Comparison of ENCODE assay signal across 25 cellular contexts in the genomic region with DNA sequence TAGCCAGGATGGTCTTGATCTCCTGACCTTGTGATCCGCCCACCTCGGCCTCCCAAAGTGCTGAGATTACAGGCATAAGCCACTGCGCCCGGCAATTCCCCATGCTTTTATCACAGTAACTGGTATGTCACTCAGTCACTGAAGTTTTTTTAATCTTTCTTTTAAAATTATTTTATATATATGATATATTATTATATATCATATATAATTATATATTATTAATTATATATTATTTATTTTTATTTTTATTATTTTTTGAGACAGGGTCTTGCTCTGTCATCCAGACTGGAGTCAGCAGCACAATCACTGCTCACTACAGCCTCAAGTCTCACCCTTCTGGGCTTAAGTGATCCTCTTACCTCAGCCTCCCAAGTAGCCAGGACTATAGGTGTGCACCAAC.
"Had no signal": no experiment of that assay in that cellular context is flagged by ENCODE, and none has a peak within 500 bp of the region (broad histone marks: within the 10 kb centered on the region; RNA-seq: fewer than 3 reads in every experiment).

No MANE protein-coding gene starts in this region.

- H3K27me3 ChIP-seq: colonic mucosa, esophagus squamous epithelium, gastrocnemius medialis, heart left ventricle, hepatocyte had no signal

- H3K36me3 ChIP-seq: colonic mucosa, gastrocnemius medialis, heart left ventricle, lower lobe of right lung had no signal

- H3K27ac ChIP-seq: colonic mucosa, epithelial cell of prostate, esophagus squamous epithelium, hepatocyte, lower lobe of right lung had no signal

- H3K4me3 ChIP-seq: colonic mucosa, esophagus squamous epithelium, gastrocnemius medialis, heart left ventricle, hepatocyte, lower lobe of right lung, mucosa of descending colon had no signal

- DNase-seq: colonic mucosa; cortex of kidney; effector CD8-positive, alpha-beta T cell; effector memory CD8-positive, alpha-beta T cell; endodermal cell; erythroblast; esophagus squamous epithelium; foreskin fibroblast; foreskin melanocyte; gastrocnemius medialis; heart left ventricle; hypothalamus; immature natural killer cell; islet precursor cell; kidney; kidney glomerular epithelial cell; left colon; left ventricle myocardium superior; lower lobe of right lung; mesenchymal stem cell; naive B cell had no signal

- H3K9me3 ChIP-seq: colonic mucosa, esophagus squamous epithelium, gastrocnemius medialis, heart left ventricle, lower lobe of right lung, mucosa of descending colon had no signal

- FAIRE-seq: endometrium, kidney had no signal

- H3K4me1 ChIP-seq: colonic mucosa had no signal
